ENCODE assay signal across 1 cellular context in the genomic region with DNA sequence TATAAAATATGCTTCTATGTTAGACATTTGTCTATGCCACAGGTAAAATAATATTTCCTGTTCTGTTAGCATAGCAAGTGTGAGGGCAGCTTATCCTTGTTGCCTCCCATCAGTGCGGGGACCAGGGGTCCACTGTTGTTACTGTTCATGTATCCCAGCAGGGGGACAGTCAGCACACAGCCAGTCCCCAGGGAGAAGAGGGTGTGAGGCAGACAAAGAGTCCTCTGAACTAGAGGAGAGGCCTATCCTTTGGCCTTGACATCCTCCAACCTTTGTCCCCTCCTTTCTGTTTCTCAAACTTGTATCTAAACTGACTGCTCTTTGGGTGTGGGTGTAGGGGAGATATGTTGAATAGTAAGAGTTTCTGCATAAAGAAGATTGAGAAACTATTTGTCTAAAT.
A peak's percentile ranks its signal among the peaks of the same experiment; 100 is the strongest.
TF ChIP-seq lines count a peak whose summit lies in the region.

No MANE protein-coding gene starts in this region.

TF ChIP-seq in HepG2, 621 proteins besides CTCF, POLR2A, EP300 and RAD21:
- TF ChIP-seq RCOR2 (CRISPR knock-in tag; IDR thresholded peaks at IDR 0.05) (0 out of 2 replicates have a peak, but pooled peaks have one; percentile 23), THRA (CRISPR knock-in tag; IDR thresholded peaks at IDR 0.05; ENCODE audit: borderline replicate concordance) (0 out of 2 replicates have a peak, but pooled peaks have one; percentile 35), PCBP2 (optimal IDR thresholded peaks at IDR 0.05; ENCODE audit: low read depth, low read length, poor library complexity, severe bottlenecking) (no peak), ZBTB7B (CRISPR knock-in tag; IDR thresholded peaks at IDR 0.05) (peak; percentile 67), ZSCAN31 (CRISPR knock-in tag; IDR thresholded peaks at IDR 0.05; ENCODE audit: low read depth) (no peak), HNF4A (CRISPR knock-in tag; IDR thresholded peaks at IDR 0.05) (peak; percentile 70), SALL1 (CRISPR knock-in tag; IDR thresholded peaks at IDR 0.05) (peak; percentile 29; the same call in 1 of the 2 replicates), FOXJ3 (CRISPR knock-in tag; IDR thresholded peaks at IDR 0.05; ENCODE audit: borderline replicate concordance) (0 out of 2 replicates have a peak, but pooled peaks have one; percentile 33), SOX13 (IDR thresholded peaks at IDR 0.05) (no peak), SOX13 (CRISPR knock-in tag; conservative IDR thresholded peaks at IDR 0.05 in 1 of 2, IDR thresholded peaks at IDR 0.05 in 1 of 2) (peak in 1 of 2 experiments; percentile 63; a peak in 2 of 4 replicates), RXRB (CRISPR knock-in tag; IDR thresholded peaks at IDR 0.05; ENCODE audit: borderline replicate concordance) (0 out of 2 replicates have a peak, but pooled peaks have one; percentile 25), PAXIP1 (CRISPR knock-in tag; conservative IDR thresholded peaks at IDR 0.05) (peak; percentile 51), RAD51 (IDR thresholded peaks at IDR 0.05; ENCODE audit: borderline replicate concordance) (no peak), POGZ (CRISPR knock-in tag; IDR thresholded peaks at IDR 0.05) (peak; percentile 56; the same call in 1 of the 2 replicates), ZNF543 (CRISPR knock-in tag; IDR thresholded peaks at IDR 0.05) (no peak), ZNF232 (CRISPR knock-in tag; IDR thresholded peaks at IDR 0.05; ENCODE audit: borderline replicate concordance) (no peak), HNF4G (IDR thresholded peaks at IDR 0.05; ENCODE audit: borderline replicate concordance, low read depth, low read length) (peak; percentile 65), HNF4G (CRISPR knock-in tag; IDR thresholded peaks at IDR 0.05; ENCODE audit: borderline replicate concordance, low read depth) (no peak), GATAD2A (CRISPR knock-in tag; IDR thresholded peaks at IDR 0.05) (peak; percentile 27; the same call in 1 of the 2 replicates), NCOA2 (CRISPR knock-in tag; IDR thresholded peaks at IDR 0.05) (0 out of 2 replicates have a peak, but pooled peaks have one; percentile 9), ZFX (CRISPR knock-in tag; IDR thresholded peaks at IDR 0.05; ENCODE audit: low read depth) (peak; percentile 50), STAG1 (CRISPR knock-in tag; IDR thresholded peaks at IDR 0.05) (peak; percentile 22), SMC3 (IDR thresholded peaks at IDR 0.05; ENCODE audit: low read length) (peak; percentile 41; the same call in 1 of the 2 replicates), POLR2AphosphoS2 (IDR thresholded peaks at IDR 0.05; ENCODE audit: low read depth, low read length) (no peak), PATZ1 (CRISPR knock-in tag; IDR thresholded peaks at IDR 0.05) (0 out of 2 replicates have a peak, but pooled peaks have one; percentile 22), FOXP4 (CRISPR knock-in tag; IDR thresholded peaks at IDR 0.05) (peak; percentile 37; the same call in 1 of the 2 replicates), FOSL2 (CRISPR knock-in tag; IDR thresholded peaks at IDR 0.05) (0 out of 2 replicates have a peak, but pooled peaks have one; percentile 7), SOX5 (CRISPR knock-in tag; IDR thresholded peaks at IDR 0.05; ENCODE audit: borderline replicate concordance) (peak; percentile 44; the same call in 1 of the 2 replicates), ASH2L (IDR thresholded peaks at IDR 0.05; ENCODE audit: insufficient read length, low read depth, low read length) (no peak), HDAC2 (CRISPR knock-in tag; IDR thresholded peaks at IDR 0.05) (0 out of 2 replicates have a peak, but pooled peaks have one; percentile 26), SRY (CRISPR knock-in tag; IDR thresholded peaks at IDR 0.05) (no peak), SOX6 (IDR thresholded peaks at IDR 0.05) (no peak), SOX6 (CRISPR knock-in tag; IDR thresholded peaks at IDR 0.05) (peak; percentile 59), FLYWCH1 (CRISPR knock-in tag; IDR thresholded peaks at IDR 0.05) (no peak), ZBTB39 (CRISPR knock-in tag; IDR thresholded peaks at IDR 0.05) (no peak), ARID5B (CRISPR knock-in tag; IDR thresholded peaks at IDR 0.05) (peak; percentile 67), NR2F6 (IDR thresholded peaks at IDR 0.05) (peak; percentile 51; the same call in 1 of the 2 replicates), NR2F6 (CRISPR knock-in tag; IDR thresholded peaks at IDR 0.05) (peak; percentile 67), RFXAP (CRISPR knock-in tag; IDR thresholded peaks at IDR 0.05; ENCODE audit: borderline replicate concordance) (no peak), TGIF2 (CRISPR knock-in tag; IDR thresholded peaks at IDR 0.05) (no peak), TEAD3 (CRISPR knock-in tag; optimal IDR thresholded peaks at IDR 0.05; ENCODE audit: borderline replicate concordance) (no peak), AGO1 (IDR thresholded peaks at IDR 0.05; ENCODE audit: low read depth, low read length, poor library complexity, severe bottlenecking) (no peak), ZNF644 (CRISPR knock-in tag; IDR thresholded peaks at IDR 0.05; ENCODE audit: low read depth) (peak; percentile 33; the same call in 1 of the 2 replicates), ZNF775 (CRISPR knock-in tag; IDR thresholded peaks at IDR 0.05; ENCODE audit: borderline replicate concordance) (no peak)
